17 cellular contexts compared by ENCODE assay signal in genomic region chr9:137788561-137789294, GRCh38.
DNase-seq lines count a peak whose midpoint lies in the region; ATAC-seq and TF ChIP-seq lines count a peak whose summit lies in the region.
"Had no signal": no experiment of that assay in that cellular context is flagged by ENCODE, and none has a peak within 500 bp of the region (broad histone marks: within the 10 kb centered on the region; RNA-seq: fewer than 3 reads in every experiment).

No MANE protein-coding gene starts in this region.

- peaks cover 51% of the 10 kb centered on the region for H3K36me3 Mint-ChIP-seq in activated T-cell treated with anti-CD3 and anti-CD28 coated beads, Interleukin-2, amount 50 U/mL, for 24 hours (ENCODE audit: low read depth)
- H3K36me3 Mint-ChIP-seq in activated T-cell treated with anti-CD3 and anti-CD28 coated beads, Interleukin-2, amount 50 U/mL, for 72 hours (ENCODE audit: insufficient read depth in 2 of 2): peaks cover 2 to 18% of the 10 kb centered on the region in 2 donors
- no peaks in the 10 kb centered on the region for H3K36me3 Mint-ChIP-seq in dendritic cell treated with granulocyte-macrophage colony-stimulating factor and Interleukin-4, amounts not matched to agents 40 ng/mL and 50 ng/mL, for 4 days (ENCODE audit: low read depth)
- H3K36me3 Mint-ChIP-seq: activated naive CD4-positive, alpha-beta T cell treated with anti-CD3 and anti-CD28 coated beads, Interleukin-2, amount 50 U/mL, for 72 hours had no signal

- TF ChIP-seq CTCF in lung (IDR thresholded peaks at IDR 0.05; ENCODE audit: control extremely low read depth, extremely low read depth) (no peak), transverse colon (IDR thresholded peaks at IDR 0.05) (no peak)

- H3K9me3 Mint-ChIP-seq in activated T-cell treated with anti-CD3 and anti-CD28 coated beads, Interleukin-2, amount 50 U/mL, for 24 hours: no peaks in the 10 kb centered on the region
- no peaks in the 10 kb centered on the region for H3K9me3 Mint-ChIP-seq in activated T-cell treated with anti-CD3 and anti-CD28 coated beads, Interleukin-2, amount 50 U/mL, for 72 hours
- peaks cover 10% of the 10 kb centered on the region for H3K9me3 Mint-ChIP-seq in dendritic cell treated with granulocyte-macrophage colony-stimulating factor and Interleukin-4, amounts not matched to agents 40 ng/mL and 50 ng/mL, for 4 days
- H3K9me3 Mint-ChIP-seq: activated naive CD4-positive, alpha-beta T cell treated with anti-CD3 and anti-CD28 coated beads, Interleukin-2, amount 50 U/mL, for 72 hours; endodermal cell; mesothelial cell of epicardium had no signal

- no peak overlapping the region for H3K4me3 Mint-ChIP-seq in activated T-cell treated with anti-CD3 and anti-CD28 coated beads, Interleukin-2, amount 50 U/mL, for 24 hours
- H3K4me3 Mint-ChIP-seq in activated T-cell treated with anti-CD3 and anti-CD28 coated beads, Interleukin-2, amount 50 U/mL, for 72 hours: no peak overlapping the region
- no peak overlapping the region for H3K4me3 Mint-ChIP-seq in dendritic cell treated with granulocyte-macrophage colony-stimulating factor and Interleukin-4, amounts not matched to agents 40 ng/mL and 50 ng/mL, for 4 days
- H3K4me3 Mint-ChIP-seq: endodermal cell, mesothelial cell of epicardium had no signal

- H3K4me3 ChIP-seq in lung: no peak overlapping the region
- peak overlapping the region in 3 of 4 donors; percentile 11 to 35 (median 12) for H3K4me3 ChIP-seq in transverse colon

- 74 to 87% methylated on average over 59 of the region's 59 CpGs for WGBS in lung, 2 donors
- 62% methylated on average over 58 of the region's 59 CpGs; no CpG with 5 or more reads in 1 of the 2 donors for WGBS in transverse colon (ENCODE audit: low coverage in 1 of 2), 2 donors

- no peak for DNase-seq in activated T-cell treated with anti-CD3 and anti-CD28 coated beads, Interleukin-2, amount 50 U/mL, for 24 hours
- DNase-seq in activated T-cell treated with anti-CD3 and anti-CD28 coated beads, Interleukin-2, amount 50 U/mL, for 72 hours: no peak
- DNase-seq in lung (ENCODE audit: low spot score) (no peak), transverse colon (peak; percentile 91), NK-92 (lab: John Stamatoyannopoulos, UW; ENCODE audit: unreplicated experiment) (no peak)
- DNase-seq: activated CD4-positive, alpha-beta T cell treated with anti-CD3 and anti-CD28 coated beads for 1 hour; COR-L47; endodermal cell; foreskin fibroblast; NCI-H187; substantia nigra had no signal

- peaks cover 4% of the 10 kb centered on the region for H3K4me1 Mint-ChIP-seq in activated T-cell treated with anti-CD3 and anti-CD28 coated beads, Interleukin-2, amount 50 U/mL, for 24 hours (ENCODE audit: low read depth)
- H3K4me1 Mint-ChIP-seq in activated T-cell treated with anti-CD3 and anti-CD28 coated beads, Interleukin-2, amount 50 U/mL, for 72 hours (ENCODE audit: low read depth): no peaks in the 10 kb centered on the region
- H3K4me1 Mint-ChIP-seq in dendritic cell treated with granulocyte-macrophage colony-stimulating factor and Interleukin-4, amounts not matched to agents 40 ng/mL and 50 ng/mL, for 4 days (ENCODE audit: low read depth): peaks cover 7% of the 10 kb centered on the region

- H3K27me3 ChIP-seq in lung (ENCODE audit: control insufficient read depth, insufficient read depth) (no peaks in the 10 kb centered on the region), transverse colon (no peaks in the 10 kb centered on the region)

- no peak for ATAC-seq in activated T-cell treated with anti-CD3 and anti-CD28 coated beads, Interleukin-2, amount 50 U/mL, for 72 hours (replicated peaks in 1 of 2)
- ATAC-seq in lung (ENCODE audit: insufficient read depth, low FRiP score) (peak; percentile 46), HG02938 (IDR thresholded peaks at IDR 0.05; ENCODE audit: unreplicated experiment) (no peak), HG03520 (IDR thresholded peaks at IDR 0.05; ENCODE audit: unreplicated experiment) (no peak)

- peak overlapping the region; percentile 27 for H3K27ac Mint-ChIP-seq in activated T-cell treated with anti-CD3 and anti-CD28 coated beads, Interleukin-2, amount 50 U/mL, for 24 hours
- H3K27ac Mint-ChIP-seq in activated T-cell treated with anti-CD3 and anti-CD28 coated beads, Interleukin-2, amount 50 U/mL, for 72 hours: no peak overlapping the region
- H3K27ac Mint-ChIP-seq in dendritic cell treated with granulocyte-macrophage colony-stimulating factor and Interleukin-4, amounts not matched to agents 40 ng/mL and 50 ng/mL, for 4 days: peak overlapping the region; percentile 36
- H3K27ac Mint-ChIP-seq: endodermal cell, mesothelial cell of epicardium had no signal

- H3K27me3 Mint-ChIP-seq in activated T-cell treated with anti-CD3 and anti-CD28 coated beads, Interleukin-2, amount 50 U/mL, for 24 hours: no peaks in the 10 kb centered on the region
- no peaks in the 10 kb centered on the region for H3K27me3 Mint-ChIP-seq in activated T-cell treated with anti-CD3 and anti-CD28 coated beads, Interleukin-2, amount 50 U/mL, for 72 hours (ENCODE audit: low read depth)
- no peaks in the 10 kb centered on the region for H3K27me3 Mint-ChIP-seq in dendritic cell treated with granulocyte-macrophage colony-stimulating factor and Interleukin-4, amounts not matched to agents 40 ng/mL and 50 ng/mL, for 4 days

- TF ChIP-seq POLR2A in transverse colon (IDR thresholded peaks at IDR 0.05): peak; percentile 82

- in situ Hi-C loops in transverse colon (cut with MboI; ENCODE audit: low pct_ligation_motif_present in 1 of 4, low pct_unique_long_range_greater_than_20kb in 1 of 4, low sequenced_read_pairs in 3 of 4): no loop called here

- H3K9me3 ChIP-seq in lung (ENCODE audit: control insufficient read depth in 2 of 2, insufficient read depth in 1 of 2, low read length in 1 of 2) (no peaks in the 10 kb centered on the region), transverse colon (no peaks in the 10 kb centered on the region)

- H3K36me3 ChIP-seq in lung (ENCODE audit: control insufficient read depth in 2 of 2, insufficient read depth in 2 of 2, low read length in 2 of 2) (peaks cover 17 to 41% of the 10 kb centered on the region in 2 donors), transverse colon (peaks cover 0 to 37% (median 14%) of the 10 kb centered on the region in 4 donors)

- no peak for TF ChIP-seq EP300 in transverse colon (IDR thresholded peaks at IDR 0.05; ENCODE audit: low read depth)

- H3K27ac ChIP-seq in lung (ENCODE audit: low read depth in 1 of 2, low read length in 1 of 2): peak overlapping the region in 1 of 2 donors; percentile 65
- peak overlapping the region; percentile 80 to 90 (median 86) for H3K27ac ChIP-seq in transverse colon
- H3K27ac ChIP-seq: parathyroid adenoma had no signal

- intact Hi-C loops in dendritic cell treated with granulocyte-macrophage colony-stimulating factor and Interleukin-4, amounts not matched to agents 40 ng/mL and 50 ng/mL, for 4 days (cut with micrococcal nuclease): no loop called here
- intact Hi-C loops in transverse colon (cut with DNase I; ENCODE audit: low total_unique reads): no loop called here

- peaks cover 0 to 5% of the 10 kb centered on the region in 2 donors for H3K4me1 ChIP-seq in lung (ENCODE audit: control insufficient read depth in 2 of 2, insufficient read depth in 2 of 2, low read length in 2 of 2)
- peaks cover 0 to 23% (median 19%) of the 10 kb centered on the region in 4 donors for H3K4me1 ChIP-seq in transverse colon
- H3K4me1 ChIP-seq: parathyroid adenoma had no signal
